23 cellular contexts compared by ENCODE assay signal in genomic region chrX:46994096-46994495, GRCh38.
DNase-seq lines count a peak whose midpoint lies in the region; ATAC-seq and TF ChIP-seq lines count a peak whose summit lies in the region.
"Had no signal": no experiment of that assay in that cellular context is flagged by ENCODE, and none has a peak within 500 bp of the region (broad histone marks: within the 10 kb centered on the region; RNA-seq: fewer than 3 reads in every experiment).

No MANE protein-coding gene starts in this region.

- in situ Hi-C loops in SK-MEL-5 (cut with HindIII; ENCODE audit: low pct_unique_long_range_greater_than_20kb, low sequenced_read_pairs): no loop called here

- ATAC-seq in HG03457 (IDR thresholded peaks at IDR 0.05; ENCODE audit: unreplicated experiment) (no peak), HG02870 (IDR thresholded peaks at IDR 0.05; ENCODE audit: unreplicated experiment) (no peak)
- ATAC-seq: activated naive CD8-positive, alpha-beta T cell treated with anti-CD3 and anti-CD28 coated beads, Interleukin-2, amount 50 U/mL, for 24 hours; foreskin keratinocyte; GM12878; K562 had no signal

- peak overlapping the region in 41 of 59 donors; percentile 3 to 82 (median 57) for H3K27ac ChIP-seq in dorsolateral prefrontal cortex
- H3K27ac ChIP-seq: epithelial cell of prostate, foreskin keratinocyte, suprapubic skin had no signal

- H3K4me3 ChIP-seq in dorsolateral prefrontal cortex: no peak overlapping the region
- H3K4me3 ChIP-seq: GM12878, K562, suprapubic skin had no signal

- DNase-seq in SK-MEL-5 (ENCODE audit: low read depth, low spot score) (peak; percentile 93), dorsolateral prefrontal cortex (peak in 2 of 10 donors; percentile 62 to 68), medulla oblongata (ENCODE audit: extremely low spot score) (peak; percentile 83), superior temporal gyrus (ENCODE audit: extremely low spot score) (peak; percentile 82)
- DNase-seq in activated T-cell treated with anti-CD3 and anti-CD28 coated beads, Interleukin-2, amount 50 U/mL, for 48 hours: no peak
- DNase-seq: activated CD4-positive, alpha-beta memory T cell treated with anti-CD3 and anti-CD28 coated beads for 36 hours; activated effector memory CD4-positive, alpha-beta T cell treated with anti-CD3 and anti-CD28 coated beads, Interleukin-2, amount 50 U/mL, for 16 hours; activated naive CD8-positive, alpha-beta T cell treated with anti-CD3 and anti-CD28 coated beads, Interleukin-2, amount 50 U/mL, for 24 hours; CD8-positive, alpha-beta memory T cell; DMS79 treated with DMSO at 0.1 percent for 48 hours; foreskin keratinocyte; kidney; MM.1S; naive B cell; NCI-H1436 treated with DMSO at 0.1 percent for 48 hours; stimulated activated CD4-positive, alpha-beta T cell treated with anti-CD3 and anti-CD28 coated beads, Interleukin-1b, Interleukin-23, amount 100 ng/mL, for 48 hours; SW 1271 had no signal

- TF ChIP-seq CTCF in dorsolateral prefrontal cortex (IDR thresholded peaks at IDR 0.05 in 54 of 56, conservative IDR thresholded peaks at IDR 0.05 in 2 of 56; ENCODE audit: low read depth in 1 of 56, partially characterized antibody in 56 of 56): peak in 2 of 56 donors; percentile 13 to 33

- peaks cover 0 to 72% (median 11%) of the 10 kb centered on the region in 45 donors for H3K27me3 ChIP-seq in dorsolateral prefrontal cortex
- H3K27me3 ChIP-seq: foreskin keratinocyte, suprapubic skin had no signal

- intact Hi-C loops in dorsolateral prefrontal cortex (cut with DNase I): loop anchor here in 1 of 2 donors (10.0 kb wide), 1 partner anchor 79 kb away; the partner anchor contains the start of gene JADE3

Comparison
In these comparisons a context has a peak if more than half of its experiments do, and no peak if none do; other contexts are left out.
1. DNase-seq: peak in SK-MEL-5 (single experiment), medulla oblongata (single experiment) and superior temporal gyrus (single experiment); none in activated T-cell treated with anti-CD3 and anti-CD28 coated beads, Interleukin-2, amount 50 U/mL, for 48 hours (0 of 2).